ENCODE assay signal across 22 cellular contexts in genomic region chr10:26043469-26043868, GRCh38.
"Had no signal": no experiment of that assay in that cellular context is flagged by ENCODE, and none has a peak within 500 bp of the region (broad histone marks: within the 10 kb centered on the region; RNA-seq: fewer than 3 reads in every experiment).

No MANE protein-coding gene starts in this region.

- H3K4me3 ChIP-seq: dorsolateral prefrontal cortex, heart left ventricle, psoas muscle, right lobe of liver had no signal

- H3K36me3 Mint-ChIP-seq: stimulated activated effector memory CD8-positive, alpha-beta T cell treated with anti-CD3 and anti-CD28 coated beads, Interleukin-12 subunit alpha, Interleukin-12 subunit beta, amount 100 ng/mL, for 72 hours had no signal

- H3K27ac Mint-ChIP-seq: naive B cell; stimulated activated effector memory CD8-positive, alpha-beta T cell treated with anti-CD3 and anti-CD28 coated beads, Interleukin-12 subunit alpha, Interleukin-12 subunit beta, amount 100 ng/mL, for 72 hours; stimulated activated naive CD8-positive, alpha-beta T cell treated with anti-CD3 and anti-CD28 coated beads, Interleukin-15, Interleukin-2, amounts not matched to agents 100 ng/mL and 50 ng/mL, for 24 hours had no signal

- H3K9me3 ChIP-seq: psoas muscle, right lobe of liver had no signal

- ATAC-seq: left lobe of liver, psoas muscle, right lobe of liver had no signal

- H3K4me3 Mint-ChIP-seq: naive B cell; nephron; stimulated activated effector memory CD8-positive, alpha-beta T cell treated with anti-CD3 and anti-CD28 coated beads, Interleukin-12 subunit alpha, Interleukin-12 subunit beta, amount 100 ng/mL, for 72 hours; stimulated activated naive CD8-positive, alpha-beta T cell treated with anti-CD3 and anti-CD28 coated beads, Interleukin-15, Interleukin-2, amounts not matched to agents 100 ng/mL and 50 ng/mL, for 24 hours had no signal

- H3K36me3 ChIP-seq: heart left ventricle, right lobe of liver had no signal

- H3K9me3 Mint-ChIP-seq: nephron had no signal

- FAIRE-seq: frontal cortex, islet of Langerhans had no signal

- DNase-seq: central memory CD4-positive, alpha-beta T cell; cortex of kidney; dorsolateral prefrontal cortex; effector CD8-positive, alpha-beta T cell; hippocampal formation; kidney glomerular epithelial cell; mesendoderm; naive B cell; psoas muscle; retina; right lobe of liver; stimulated activated CD4-positive, alpha-beta T cell treated with anti-CD3 and anti-CD28 coated beads, Interleukin-4, amount 100 ng/mL, for 1 hour; stimulated activated CD8-positive, alpha-beta memory T cell treated with anti-CD3 and anti-CD28 coated beads, Interleukin-4, amount 100 ng/mL, for 48 hours; trophoblast cell had no signal

- H2AFZ ChIP-seq: parathyroid adenoma had no signal

- H3K4me1 Mint-ChIP-seq: naive B cell; stimulated activated effector memory CD8-positive, alpha-beta T cell treated with anti-CD3 and anti-CD28 coated beads, Interleukin-12 subunit alpha, Interleukin-12 subunit beta, amount 100 ng/mL, for 72 hours had no signal

- H3K4me1 ChIP-seq: parathyroid adenoma, psoas muscle, right lobe of liver had no signal

- H3K27ac ChIP-seq: parathyroid adenoma, psoas muscle, right lobe of liver had no signal

- H3K9ac ChIP-seq: parathyroid adenoma had no signal

- H3K27me3 Mint-ChIP-seq: stimulated activated naive CD8-positive, alpha-beta T cell treated with anti-CD3 and anti-CD28 coated beads, Interleukin-15, Interleukin-2, amounts not matched to agents 100 ng/mL and 50 ng/mL, for 24 hours had no signal

- H3K79me2 ChIP-seq: parathyroid adenoma had no signal

- H3K27me3 ChIP-seq: heart left ventricle, right lobe of liver had no signal
